Comparison of ENCODE assay signal across 12 cellular contexts in the genomic region with DNA sequence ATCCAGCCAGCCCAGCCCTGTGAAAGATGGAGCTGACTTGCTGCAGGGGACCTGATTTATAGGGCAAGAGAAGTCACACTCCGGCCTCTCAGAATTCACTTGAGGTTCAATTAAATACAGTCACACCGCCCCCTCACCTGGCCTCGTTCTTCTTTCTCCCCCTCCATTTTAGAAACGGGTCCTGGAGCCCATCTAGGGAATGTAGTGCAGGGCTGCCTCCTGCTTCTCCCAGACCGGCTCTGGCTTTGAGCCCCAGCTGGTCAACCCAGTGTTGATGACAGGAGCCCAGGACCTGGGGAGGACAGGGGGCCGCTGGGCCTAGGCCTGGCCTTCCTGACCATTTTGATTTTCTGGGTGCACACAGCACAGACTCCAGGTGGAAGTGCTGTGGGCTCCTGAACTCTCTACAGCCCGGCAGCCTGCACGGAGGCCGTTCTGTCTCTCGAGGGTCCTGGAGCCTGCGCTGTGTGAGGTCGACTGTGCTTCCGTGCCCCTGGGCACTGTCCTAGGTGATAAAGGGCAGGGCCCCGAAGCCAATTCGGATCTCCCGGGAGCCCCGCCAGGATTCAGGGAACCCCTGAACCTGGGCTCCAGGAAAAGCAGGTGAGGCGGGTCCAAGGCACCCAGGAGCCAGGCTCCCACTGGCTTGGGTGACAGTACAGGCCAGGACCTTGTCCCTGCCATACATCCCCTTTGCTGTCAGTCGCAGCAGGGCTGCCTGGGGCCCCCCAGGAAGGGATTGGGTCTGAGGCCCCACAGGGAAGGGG. TPM values are rescaled to one million over a fixed set of nuclear protein-coding genes. Genes with fewer than 3 reads are reported as not detected.
DNase-seq lines count a peak whose midpoint lies in the region; ATAC-seq and TF ChIP-seq lines count a peak whose summit lies in the region.
"Had no signal": no experiment of that assay in that cellular context is flagged by ENCODE, and none has a peak within 500 bp of the region (broad histone marks: within the 10 kb centered on the region; RNA-seq: fewer than 3 reads in every experiment).

No MANE protein-coding gene starts in this region.

- H3K4me1 Mint-ChIP-seq in activated CD8-positive, alpha-beta memory T cell treated with anti-CD3 and anti-CD28 coated beads, Interleukin-2, amount 10 ng/mL, durations not matched to agents 7 days and 5 days = no peaks in the 10 kb centered on the region

- H3K27ac Mint-ChIP-seq in activated CD8-positive, alpha-beta memory T cell treated with anti-CD3 and anti-CD28 coated beads, Interleukin-2, amount 10 ng/mL, durations not matched to agents 7 days and 5 days = no peak overlapping the region

- H3K4me3 Mint-ChIP-seq in activated CD8-positive, alpha-beta memory T cell treated with anti-CD3 and anti-CD28 coated beads, Interleukin-2, amount 10 ng/mL, durations not matched to agents 7 days and 5 days = no peak overlapping the region

- CTCF ChIA-PET in activated CD8-positive, alpha-beta memory T cell treated with anti-CD3 and anti-CD28 coated beads, Interleukin-2, amount 10 ng/mL, durations not matched to agents 7 days and 5 days (lab: Charles Lee) = no interaction called here

- ATAC-seq in activated CD8-positive, alpha-beta memory T cell treated with anti-CD3 and anti-CD28 coated beads, Interleukin-2, amount 10 ng/mL, durations not matched to agents 7 days and 5 days = no peak
- ATAC-seq in sciatic nerve = no peak
- ATAC-seq: GM12878 had no signal

- no peaks in the 10 kb centered on the region for H3K9me3 Mint-ChIP-seq in activated CD8-positive, alpha-beta memory T cell treated with anti-CD3 and anti-CD28 coated beads, Interleukin-2, amount 10 ng/mL, durations not matched to agents 7 days and 5 days (ENCODE audit: low read depth)

- intact Hi-C loops in sciatic nerve (cut with DNase I) = no loop called here

- no peaks in the 10 kb centered on the region for H3K36me3 Mint-ChIP-seq in activated CD8-positive, alpha-beta memory T cell treated with anti-CD3 and anti-CD28 coated beads, Interleukin-2, amount 10 ng/mL, durations not matched to agents 7 days and 5 days

- DNase-seq in activated CD8-positive, alpha-beta memory T cell treated with anti-CD3 and anti-CD28 coated beads, Interleukin-2, amount 10 ng/mL, durations not matched to agents 7 days and 5 days = peak; percentile 34
- no peak for DNase-seq in activated CD8-positive, alpha-beta memory T cell treated with anti-CD3 and anti-CD28 coated beads, Interleukin-2, amount 50 U/mL, for 48 hours
- DNase-seq in HuH-7.5 (ENCODE audit: low spot score) = peak; percentile 6
- peak; percentile 10 for DNase-seq in iPS-NIHi7 (ENCODE audit: extremely low spot score)
- DNase-seq in sciatic nerve (ENCODE audit: low spot score) = peak; percentile 54
- no peak for DNase-seq in erythroblast (lab: John Stamatoyannopoulos, UW)
- DNase-seq in SHP77 treated with DMSO at 0.1 percent for 48 hours (lab: John Stamatoyannopoulos, UW) = no peak
- DNase-seq in stimulated activated CD8-positive, alpha-beta memory T cell treated with anti-CD3 and anti-CD28 coated beads, Interleukin-4, amount 100 ng/mL, for 48 hours = no peak
- DNase-seq: DMS53; effector memory CD4-positive, alpha-beta T cell; NCI-H446 treated with DMSO at 0.1 percent for 48 hours had no signal

- no peak for TF ChIP-seq POLR2A in erythroblast (IDR thresholded peaks at IDR 0.05; ENCODE audit: low read length)

- peaks cover 4% of the 10 kb centered on the region for H3K27me3 Mint-ChIP-seq in activated CD8-positive, alpha-beta memory T cell treated with anti-CD3 and anti-CD28 coated beads, Interleukin-2, amount 10 ng/mL, durations not matched to agents 7 days and 5 days

RNA-seq across cellular contexts. Expression of gene NPEPL1, which starts 23.3 kb away (rescaled TPM):
- total RNA-seq in activated CD8-positive, alpha-beta memory T cell treated with anti-CD3 and anti-CD28 coated beads, Interleukin-2, amount 10 ng/mL, durations not matched to agents 7 days and 5 days = 10 to 100 TPM; 19.3 to 30.4 TPM
- total RNA-seq in sciatic nerve = 47.5 TPM

Comparison
In these comparisons a context has a peak if more than half of its experiments do, and no peak if none do; other contexts are left out.
1. DNase-seq: peak in activated CD8-positive, alpha-beta memory T cell treated with anti-CD3 and anti-CD28 coated beads, Interleukin-2, amount 10 ng/mL, durations not matched to agents 7 days and 5 days (single experiment), HuH-7.5 (single experiment), iPS-NIHi7 (single experiment) and sciatic nerve (single experiment); none in activated CD8-positive, alpha-beta memory T cell treated with anti-CD3 and anti-CD28 coated beads, Interleukin-2, amount 50 U/mL, for 48 hours (single experiment), erythroblast (0 of 2), SHP77 treated with DMSO at 0.1 percent for 48 hours (single experiment) and stimulated activated CD8-positive, alpha-beta memory T cell treated with anti-CD3 and anti-CD28 coated beads, Interleukin-4, amount 100 ng/mL, for 48 hours (single experiment).